In genomic region chr13:27290715-27291114, GRCh38 we compare ENCODE assay signal across 26 cellular contexts.
"Had no signal": no experiment of that assay in that cellular context is flagged by ENCODE, and none has a peak within 500 bp of the region (broad histone marks: within the 10 kb centered on the region; RNA-seq: fewer than 3 reads in every experiment).

No MANE protein-coding gene starts in this region.

- H3K9me3 ChIP-seq: breast epithelium had no signal

- DNase-seq: activated CD4-positive, alpha-beta memory T cell treated with anti-CD3 and anti-CD28 coated beads, Interleukin-2, amount 10 ng/mL, durations not matched to agents 7 days and 5 days; activated CD4-positive, alpha-beta T cell treated with anti-CD3 and anti-CD28 coated beads, Interleukin-2, amount 50 U/mL, for 1 hour; activated CD4-positive, CD25-positive, alpha-beta regulatory T cell; activated effector memory CD4-positive, alpha-beta T cell treated with Interleukin-2 at 50 U/mL for 16 hours; activated naive CD4-positive, alpha-beta T cell; activated T-cell treated with anti-CD3 and anti-CD28 coated beads, Interleukin-2, amount 50 U/mL, for 24 hours; aorta; central memory CD4-positive, alpha-beta T cell; Kasumi-1; NCI-H1105 treated with DMSO at 0.1 percent for 48 hours; NCI-H1436 treated with DMSO at 0.1 percent for 48 hours; NCI-H187 treated with DMSO at 0.1 percent for 48 hours; NCI-H345; NCI-H510A; NCI-H69; NK-92 treated with Interleukin-12 subunit alpha and Interleukin-12 subunit beta, amount 100 ng/mL, for 24 hours; OCI-M1; RPMI8226; T-helper 1 cell had no signal

- H3K36me3 Mint-ChIP-seq: activated naive CD4-positive, alpha-beta T cell treated with anti-CD3 and anti-CD28 coated beads, Interleukin-2, amount 50 U/mL, for 24 hours had no signal

- H3K9me3 Mint-ChIP-seq: activated CD4-positive, alpha-beta memory T cell treated with anti-CD3 and anti-CD28 coated beads, Interleukin-2, amount 10 ng/mL, durations not matched to agents 7 days and 5 days; activated naive CD4-positive, alpha-beta T cell treated with anti-CD3 and anti-CD28 coated beads, Interleukin-2, amount 50 U/mL, for 24 hours; activated T-cell treated with anti-CD3 and anti-CD28 coated beads, Interleukin-2, amount 50 U/mL, for 24 hours; activated T-helper 1 cell treated with anti-CD3 and anti-CD28 coated beads, Interleukin-12 subunit alpha, Interleukin-12 subunit beta, Interleukin-2, Interleukin-4 antibody, amounts not matched to agents 30 ng/mL and 10 ng/mL and 1 ng/mL, durations not matched to agents 14 hours and 24 hours and 36 hours had no signal

- H3K27ac Mint-ChIP-seq: activated CD4-positive, alpha-beta memory T cell treated with anti-CD3 and anti-CD28 coated beads, Interleukin-2, amount 10 ng/mL, durations not matched to agents 7 days and 5 days; activated naive CD4-positive, alpha-beta T cell treated with anti-CD3 and anti-CD28 coated beads, Interleukin-2, amount 50 U/mL, for 24 hours; activated T-cell treated with anti-CD3 and anti-CD28 coated beads, Interleukin-2, amount 50 U/mL, for 24 hours; activated T-helper 1 cell treated with anti-CD3 and anti-CD28 coated beads, Interleukin-12 subunit alpha, Interleukin-12 subunit beta, Interleukin-2, Interleukin-4 antibody, amounts not matched to agents 30 ng/mL and 10 ng/mL and 1 ng/mL, durations not matched to agents 14 hours and 24 hours and 36 hours had no signal

- H3K27me3 ChIP-seq: breast epithelium had no signal

- H3K27me3 Mint-ChIP-seq: activated naive CD4-positive, alpha-beta T cell treated with anti-CD3 and anti-CD28 coated beads, Interleukin-2, amount 50 U/mL, for 24 hours; activated T-cell treated with anti-CD3 and anti-CD28 coated beads, Interleukin-2, amount 50 U/mL, for 24 hours had no signal

- H3K4me3 ChIP-seq: breast epithelium, SK-N-MC had no signal

- H3K4me1 ChIP-seq: breast epithelium had no signal

- ATAC-seq: Panc1, Right ventricle myocardium inferior had no signal

- H3K4me3 Mint-ChIP-seq: activated CD4-positive, alpha-beta memory T cell treated with anti-CD3 and anti-CD28 coated beads, Interleukin-2, amount 10 ng/mL, durations not matched to agents 7 days and 5 days; activated naive CD4-positive, alpha-beta T cell treated with anti-CD3 and anti-CD28 coated beads, Interleukin-2, amount 50 U/mL, for 24 hours; activated T-cell treated with anti-CD3 and anti-CD28 coated beads, Interleukin-2, amount 50 U/mL, for 24 hours; activated T-helper 1 cell treated with anti-CD3 and anti-CD28 coated beads, Interleukin-12 subunit alpha, Interleukin-12 subunit beta, Interleukin-2, Interleukin-4 antibody, amounts not matched to agents 30 ng/mL and 10 ng/mL and 1 ng/mL, durations not matched to agents 14 hours and 24 hours and 36 hours had no signal

- H3K27ac ChIP-seq: breast epithelium, SK-N-MC, VCaP had no signal

- H3K36me3 ChIP-seq: breast epithelium had no signal
